Comparison of ENCODE assay signal across 10 cellular contexts in genomic region chr9:128055222-128056040, GRCh38. TPM values are rescaled to one million over a fixed set of nuclear protein-coding genes. Genes with fewer than 3 reads are reported as not detected.
DNase-seq lines count a peak whose midpoint lies in the region; ATAC-seq, FAIRE-seq and TF ChIP-seq lines count a peak whose summit lies in the region.
"Had no signal": no experiment of that assay in that cellular context is flagged by ENCODE, and none has a peak within 500 bp of the region (broad histone marks: within the 10 kb centered on the region; RNA-seq: fewer than 3 reads in every experiment).

No MANE protein-coding gene starts in this region.

- H3K27ac ChIP-seq in GM12878 (ENCODE audit: control insufficient read depth, insufficient read depth) = no peak overlapping the region
- H3K27ac ChIP-seq in kidney (ENCODE audit: low read depth in 2 of 2, low read length in 2 of 2) = peak overlapping the region; percentile 74 to 93
- peak overlapping the region; percentile 73 to 80 (median 76) for H3K27ac ChIP-seq in sigmoid colon

- intact Hi-C loops in GM12878 (cut with micrococcal nuclease; ENCODE audit: unreplicated experiment) = no loop called here
- intact Hi-C loops in kidney (cut with DNase I) = no loop called here
- intact Hi-C loops in sigmoid colon (cut with DNase I) = no loop called here
- intact Hi-C loops in activated naive CD4-positive, alpha-beta T cell treated with anti-CD3 and anti-CD28 coated beads for 36 hours (cut with micrococcal nuclease) = no loop called here

- no peak for TF ChIP-seq RAD21 in GM12878 (IDR thresholded peaks at IDR 0.05; ENCODE audit: insufficient read depth, low read depth, low read length)

- in situ Hi-C loops in GM12878 (cut with MboI) = no loop called here
- in situ Hi-C loops in KBM-7 (cut with MboI; ENCODE audit: low pct_unique_long_range_greater_than_20kb, low sequenced_read_pairs) = no loop called here

- H3K27me3 ChIP-seq in GM12878 (replicated peaks in 1 of 2; ENCODE audit: control insufficient read depth in 2 of 2, insufficient read depth in 2 of 2, low read length in 1 of 2) (no peaks in the 10 kb centered on the region; a peak in 1 of 4 replicates), sigmoid colon (no peaks in the 10 kb centered on the region)

- no peaks in the 10 kb centered on the region for H3K27me3 Mint-ChIP-seq in activated naive CD4-positive, alpha-beta T cell treated with anti-CD3 and anti-CD28 coated beads for 36 hours (ENCODE audit: low read depth)

- DNase-seq in GM12878 (ENCODE audit: low read depth, low spot score) = no peak
- peak; percentile 89 for DNase-seq in kidney
- peak; percentile 89 for DNase-seq in sigmoid colon
- no peak for DNase-seq in KBM-7
- no peak for DNase-seq in glomerular visceral epithelial cell (ENCODE audit: extremely low spot score)
- no peak for DNase-seq in activated effector memory CD4-positive, alpha-beta T cell treated with Interleukin-2 at 50 U/mL for 16 hours
- DNase-seq in activated naive CD4-positive, alpha-beta T cell treated with anti-CD3 and anti-CD28 coated beads for 36 hours = no peak
- DNase-seq: NCI-H526 treated with DMSO at 0.1 percent for 48 hours had no signal

- no peaks in the 10 kb centered on the region for H3K4me1 Mint-ChIP-seq in activated naive CD4-positive, alpha-beta T cell treated with anti-CD3 and anti-CD28 coated beads for 36 hours (ENCODE audit: low read depth)

- no peak overlapping the region for H3K27ac Mint-ChIP-seq in activated naive CD4-positive, alpha-beta T cell treated with anti-CD3 and anti-CD28 coated beads for 36 hours
- H3K27ac Mint-ChIP-seq: activated T-helper 2 cell treated with anti-CD3 and anti-CD28 coated beads, Interferon-gamma antibody, Interleukin-2, Interleukin-4, amounts not matched to agents 10 μg/mL and 5 μg/mL and 100 μg/mL, durations not matched to agents 14 hours and 24 hours and 36 hours had no signal

- POLR2A ChIA-PET in GM12878 (lab: Charles Lee) = interaction anchor here (1.1 to 1.4 kb wide), 2 partner anchors 12 to 17 kb away, joined by 3 read pairs; partner anchors contain the start of gene NAIF1

- no peak overlapping the region for H3K4me3 Mint-ChIP-seq in activated naive CD4-positive, alpha-beta T cell treated with anti-CD3 and anti-CD28 coated beads for 36 hours

- TF ChIP-seq CTCF in GM12878 (IDR thresholded peaks at IDR 0.05 in 2 of 3, conservative IDR thresholded peaks at IDR 0.05 in 1 of 3; ENCODE audit: control insufficient read depth in 2 of 3, extremely low read depth in 1 of 3, insufficient read depth in 1 of 3, low read depth in 3 of 3, low read length in 3 of 3) (no peak), kidney (IDR thresholded peaks at IDR 0.05; ENCODE audit: borderline replicate concordance, extremely low read depth, insufficient read depth) (no peak), sigmoid colon (IDR thresholded peaks at IDR 0.05) (no peak)

- no peak overlapping the region for H2AFZ ChIP-seq in GM12878 (ENCODE audit: control insufficient read depth, low read depth, low read length)

- CTCF ChIA-PET in GM12878 (lab: Yijun Ruan, JAX) = interaction anchor here (0.6 to 1.6 kb wide), 3 partner anchors 9 to 112 kb away, joined by 3 to 4 read pairs (median 4); no protein-coding TSS in a partner anchor
- CTCF ChIA-PET in activated naive CD4-positive, alpha-beta T cell treated with anti-CD3 and anti-CD28 coated beads for 36 hours (lab: Charles Lee) = no interaction called here

- BruUV-seq in GM12878 (replicated peaks; lab: Mats Ljungman, UMichigan) = no TSS peak

- H3K79me2 ChIP-seq in GM12878 (ENCODE audit: control insufficient read depth, insufficient read depth, low read length) = no peaks in the 10 kb centered on the region

- TF ChIP-seq EP300 in GM12878 (IDR thresholded peaks at IDR 0.05; ENCODE audit: borderline replicate concordance in 1 of 2, control insufficient read depth in 1 of 2, low read depth in 2 of 2, low read length in 2 of 2) (no peak), sigmoid colon (IDR thresholded peaks at IDR 0.05) (peak in 2 of 4 donors; percentile 51 to 71)

- TF ChIP-seq POLR2A in GM12878 (IDR thresholded peaks at IDR 0.05; ENCODE audit: low read depth, low read length) = no peak
- no peak for TF ChIP-seq POLR2A in sigmoid colon (IDR thresholded peaks at IDR 0.05)

- RAD21 ChIA-PET in GM12878 (lab: Charles Lee; ENCODE audit: unreplicated experiment) = no interaction called here

- 57% methylated on average over 10 of the region's 11 CpGs for WGBS in GM12878 (ENCODE audit: insufficient coverage, insufficient replicate concordance, low lambda C conversion rate, missing lambda C conversion rate)
- 60 to 63% methylated on average over 11 of the region's 11 CpGs for WGBS in sigmoid colon, 2 donors

- no peak overlapping the region for H3K4me2 ChIP-seq in GM12878 (ENCODE audit: control insufficient read depth, insufficient read depth)

- no peaks in the 10 kb centered on the region for H4K20me1 ChIP-seq in GM12878 (ENCODE audit: control insufficient read depth, insufficient read depth)

- no peaks in the 10 kb centered on the region for H3K9me3 Mint-ChIP-seq in activated naive CD4-positive, alpha-beta T cell treated with anti-CD3 and anti-CD28 coated beads for 36 hours
- H3K9me3 Mint-ChIP-seq: activated T-helper 2 cell treated with anti-CD3 and anti-CD28 coated beads, Interferon-gamma antibody, Interleukin-2, Interleukin-4, amounts not matched to agents 10 μg/mL and 5 μg/mL and 100 μg/mL, durations not matched to agents 14 hours and 24 hours and 36 hours had no signal

- SMC1A ChIA-PET in GM12878 (lab: Charles Lee; ENCODE audit: uncharacterized antibody, unreplicated experiment) = interaction anchor here (1.8 kb wide), 1 partner anchor 23 kb away, joined by 3 read pairs; no protein-coding TSS in a partner anchor

- H3K4me1 ChIP-seq in ES-I3 (ENCODE audit: insufficient read depth, low read length) = peaks cover 28% of the 10 kb centered on the region
- H3K4me1 ChIP-seq in GM12878 (ENCODE audit: control insufficient read depth, insufficient read depth, low read length) = no peaks in the 10 kb centered on the region
- H3K4me1 ChIP-seq in kidney (ENCODE audit: control insufficient read depth in 1 of 2, insufficient read depth in 1 of 2, low read depth in 1 of 2, low read length in 2 of 2) = peaks cover 12 to 13% of the 10 kb centered on the region in 2 donors
- peaks cover 0 to 32% (median 19%) of the 10 kb centered on the region in 4 donors for H3K4me1 ChIP-seq in sigmoid colon

- H3K36me3 Mint-ChIP-seq in activated naive CD4-positive, alpha-beta T cell treated with anti-CD3 and anti-CD28 coated beads for 36 hours (ENCODE audit: low read depth) = no peaks in the 10 kb centered on the region

- ATAC-seq in GM12878 = peak; percentile 32; the same call in 2 of the 3 replicates

- no peaks in the 10 kb centered on the region for H3K9me3 ChIP-seq in ES-I3 (ENCODE audit: control insufficient read depth, insufficient read depth, low read length)
- H3K9me3 ChIP-seq in GM12878 (replicated peaks; ENCODE audit: control insufficient read depth, insufficient read depth, low read length) = no peaks in the 10 kb centered on the region
- H3K9me3 ChIP-seq in kidney (ENCODE audit: control insufficient read depth in 1 of 2, low read length in 2 of 2) = no peaks in the 10 kb centered on the region
- H3K9me3 ChIP-seq in sigmoid colon = no peaks in the 10 kb centered on the region

- FAIRE-seq in GM12878 (lab: Jason Lieb, UNC) (no peak), kidney (lab: Jason Lieb, UNC) (no peak)

- H3K9ac ChIP-seq in ES-I3 (ENCODE audit: low read depth, low read length) = 0 out of 2 replicates have a peak overlapping the region, but pooled peaks have one; percentile 6
- no peak overlapping the region for H3K9ac ChIP-seq in GM12878 (ENCODE audit: control insufficient read depth, insufficient read depth, low read length)
- peak overlapping the region in 1 of 2 donors; percentile 61 for H3K9ac ChIP-seq in kidney (ENCODE audit: low read length in 2 of 2)

- H3K4me3 ChIP-seq in GM12878 (no peak overlapping the region), kidney (ENCODE audit: low read length in 2 of 2) (peak overlapping the region in 1 of 2 donors; percentile 12), sigmoid colon (no peak overlapping the region)

- H3K36me3 ChIP-seq in ES-I3 (ENCODE audit: insufficient read depth, low read length) (no peaks in the 10 kb centered on the region), GM12878 (ENCODE audit: control insufficient read depth in 2 of 2, insufficient read depth in 2 of 2, low read length in 1 of 2) (no peaks in the 10 kb centered on the region), kidney (ENCODE audit: control insufficient read depth in 1 of 2, insufficient read depth in 2 of 2, low read length in 2 of 2) (no peaks in the 10 kb centered on the region), sigmoid colon (no peaks in the 10 kb centered on the region)

RNA-seq across cellular contexts. Expression of gene NAIF1, which starts 11.7 kb away (rescaled TPM):
- 8.3 and 10.0 TPM in 2 replicates for total RNA-seq in GM12878 (2013; cell fraction: nucleolus; rRNA removed)
- total RNA-seq in GM12878 (2014; rRNA removed) = 10.7 and 14.2 TPM in 2 replicates
- 6.3 and 6.4 TPM in 2 replicates for total RNA-seq in GM12878 (2014; rRNA removed; fragmentation: Illumina TruSeq; extraction: Trizol)
- total RNA-seq in GM12878 (2021) = 8.6 and 10.3 TPM in 2 replicates
- polyA plus RNA-seq in GM12878 (2011; ENCODE audit: low read depth) = 4.5 TPM
- 6.1 and 9.4 TPM in 2 replicates for polyA plus RNA-seq in GM12878 (2011; rRNA removed)
- polyA plus RNA-seq in GM12878 (2011; cell fraction: cytosol; rRNA removed) = 12.1 and 15.0 TPM in 2 replicates
- polyA plus RNA-seq in GM12878 (2011; cell fraction: nucleus; rRNA removed) = 5.9 and 7.8 TPM in 2 replicates
- 8.4 and 9.3 TPM in 2 replicates for polyA plus RNA-seq in GM12878 (2012)
- polyA plus RNA-seq in GM12878 (2014; fragmentation: Illumina TruSeq; extraction: Trizol) = 5.2 and 6.2 TPM in 2 replicates
- 1 to 10 TPM; 2.4 to 5.2 TPM for polyA plus RNA-seq in GM12878 (2014; fragmentation: Nextera tagmentation; extraction: Ambion mirVana)
- polyA plus RNA-seq in GM12878 (2014; rRNA removed) = 8.5 and 9.3 TPM in 2 replicates
- polyA plus RNA-seq in GM12878 (2016; fragmentation: Nextera tagmentation; extraction: Ambion mirVana) = 1 to 10 TPM; 5.0 to 7.9 TPM
- polyA minus RNA-seq in GM12878 (2011; rRNA and poly(A)+ RNA removed) = 11.7 and 16.2 TPM in 2 replicates
- polyA minus RNA-seq in GM12878 (2011; cell fraction: cytosol; rRNA and poly(A)+ RNA removed) = 6.7 and 10.7 TPM in 2 replicates
- polyA minus RNA-seq in GM12878 (2011; cell fraction: nucleus; rRNA and poly(A)+ RNA removed) = 1.8 and 5.3 TPM in 2 replicates
- 12.3 TPM for total RNA-seq in kidney
- 9.7 TPM for polyA plus RNA-seq in kidney (ENCODE audit: insufficient read depth, low read depth, low replicate concordance)
- 10 to 100 TPM in 1 of 4 donors, 1 to 10 TPM in 3; 5.5 to 10.7 (median 6.3) TPM for total RNA-seq in sigmoid colon
- 10 to 100 TPM in 1 of 3 donors, 1 to 10 TPM in 2; 8.4 to 11.0 (median 8.6) TPM for polyA plus RNA-seq in sigmoid colon
- 10 to 100 TPM; 12.3 to 12.8 TPM for total RNA-seq in activated naive CD4-positive, alpha-beta T cell treated with anti-CD3 and anti-CD28 coated beads for 36 hours

RNA-seq across cellular contexts. Expression of gene SLC25A25, which starts 12.6 kb away (rescaled TPM):
- 21.3 and 21.7 TPM in 2 replicates for total RNA-seq in GM12878 (2013; cell fraction: nucleolus; rRNA removed)
- total RNA-seq in GM12878 (2014; rRNA removed) (17.1 and 17.5 TPM in 2 replicates), GM12878 (2014; rRNA removed; fragmentation: Illumina TruSeq; extraction: Trizol) (10.1 and 10.2 TPM in 2 replicates), GM12878 (2021) (14.3 and 15.7 TPM in 2 replicates), kidney (24.9 TPM), sigmoid colon (10 to 100 TPM; 10.2 to 77.2 (median 12.9) TPM)
- 3.3 TPM for polyA plus RNA-seq in GM12878 (2011; ENCODE audit: low read depth)
- polyA plus RNA-seq in GM12878 (2011; rRNA removed) (5.9 and 8.2 TPM in 2 replicates), GM12878 (2014; fragmentation: Illumina TruSeq; extraction: Trizol) (3.2 and 6.6 TPM in 2 replicates), GM12878 (2014; fragmentation: Nextera tagmentation; extraction: Ambion mirVana) (under 1 TPM in 1 of 2 experiments, not detected in 1; 0.04 TPM), GM12878 (2014; rRNA removed) (12.4 and 13.4 TPM in 2 replicates), GM12878 (2016; fragmentation: Nextera tagmentation; extraction: Ambion mirVana) (10 to 100 TPM; 12.4 to 13.6 TPM), kidney (ENCODE audit: insufficient read depth, low read depth, low replicate concordance) (20.4 TPM), sigmoid colon (10 to 100 TPM; 16.6 to 19.4 (median 16.8) TPM)
- 6.2 and 8.2 TPM in 2 replicates for polyA plus RNA-seq in GM12878 (2011; cell fraction: cytosol; rRNA removed)
- 10.2 and 14.8 TPM in 2 replicates for polyA plus RNA-seq in GM12878 (2011; cell fraction: nucleus; rRNA removed)
- 7.6 and 8.5 TPM in 2 replicates for polyA plus RNA-seq in GM12878 (2012)
- polyA minus RNA-seq in GM12878 (2011; rRNA and poly(A)+ RNA removed) = 5.6 and 9.7 TPM in 2 replicates
- 3.7 and 5.5 TPM in 2 replicates for polyA minus RNA-seq in GM12878 (2011; cell fraction: cytosol; rRNA and poly(A)+ RNA removed)
- polyA minus RNA-seq in GM12878 (2011; cell fraction: nucleus; rRNA and poly(A)+ RNA removed) = 3.9 and 5.6 TPM in 2 replicates
- 10 to 100 TPM; 12.0 to 12.7 TPM for total RNA-seq in activated naive CD4-positive, alpha-beta T cell treated with anti-CD3 and anti-CD28 coated beads for 36 hours

Comparison
In these comparisons a context has a peak if more than half of its experiments do, and no peak if none do; other contexts are left out.
1. DNase-seq: peak in kidney (single experiment) and sigmoid colon (single experiment); none in GM12878 (single experiment), KBM-7 (single experiment), glomerular visceral epithelial cell (single experiment), activated effector memory CD4-positive, alpha-beta T cell treated with Interleukin-2 at 50 U/mL for 16 hours (single experiment) and activated naive CD4-positive, alpha-beta T cell treated with anti-CD3 and anti-CD28 coated beads for 36 hours (single experiment).